9 cellular contexts compared by ENCODE assay signal in the genomic region with DNA sequence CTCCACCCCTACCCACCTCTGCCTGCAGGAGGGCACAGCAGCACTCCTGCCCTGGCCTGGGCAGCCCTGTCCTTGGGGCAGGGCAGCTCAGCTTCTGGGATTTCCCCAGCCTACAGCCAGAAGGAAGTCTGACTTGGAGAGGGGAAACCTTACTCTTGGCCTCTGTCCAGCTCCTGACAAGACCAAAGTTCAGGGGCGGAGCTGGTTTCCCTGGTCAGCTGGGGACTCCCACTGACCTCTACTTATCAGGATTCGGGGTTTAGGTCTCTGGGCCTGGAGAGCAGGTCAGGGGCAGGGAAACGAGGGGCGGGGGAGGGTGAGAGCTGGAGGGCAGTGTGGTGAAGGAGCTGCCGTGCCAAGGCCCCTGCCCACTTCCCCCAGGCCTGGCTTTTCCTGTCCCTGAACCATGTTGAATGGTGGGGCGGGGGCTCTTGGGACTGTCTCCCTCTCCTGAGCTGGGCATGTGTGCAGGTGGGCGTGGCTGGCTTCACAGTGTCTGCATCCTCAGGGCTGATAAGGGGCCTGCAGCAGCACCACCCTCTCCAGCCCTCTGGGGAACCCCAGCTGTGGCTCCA. TPM values are rescaled to one million over a fixed set of nuclear protein-coding genes. Genes with fewer than 3 reads are reported as not detected.
DNase-seq lines count a peak whose midpoint lies in the region; ATAC-seq, FAIRE-seq and TF ChIP-seq lines count a peak whose summit lies in the region.
"Had no signal": no experiment of that assay in that cellular context is flagged by ENCODE, and none has a peak within 500 bp of the region (broad histone marks: within the 10 kb centered on the region; RNA-seq: fewer than 3 reads in every experiment).

No MANE protein-coding gene starts in this region.

- H3K23ac ChIP-seq in H1 (ENCODE audit: insufficient read length), result no peak overlapping the region
- H3K23ac ChIP-seq in mesendoderm (ENCODE audit: low read length), result no peak overlapping the region

- H3K9me3 ChIP-seq in BLaER1 (no peaks in the 10 kb centered on the region), H1 (ENCODE audit: insufficient read depth in 2 of 2, low read depth in 1 of 2, low read length in 1 of 2) (no peaks in the 10 kb centered on the region)

- no peak overlapping the region for H3K14ac ChIP-seq in H1 (ENCODE audit: insufficient read length)

- H3K56ac ChIP-seq in H1 (replicated peaks; ENCODE audit: insufficient read length, low read depth, low read length) (no peak overlapping the region), mesendoderm (ENCODE audit: low read length) (peak overlapping the region; percentile 70)

- peak overlapping the region; percentile 91 for H3K4me2 ChIP-seq in BLaER1
- H3K4me2 ChIP-seq in H1 (ENCODE audit: insufficient read depth in 1 of 2, low read depth in 2 of 2, low read length in 2 of 2), result no peak overlapping the region
- H3K4me2 ChIP-seq in mesendoderm (ENCODE audit: low read length), result no peak overlapping the region

- CTCF ChIA-PET in H1 (lab: Charles Lee; ENCODE audit: partially characterized antibody), result interaction anchor here (0.6 to 9.4 kb wide), 22 partner anchors 8 to 127 kb away, joined by 3 to 218 read pairs (median 6); a partner anchor contains a TSS

- H3K27ac ChIP-seq in BLaER1 (peak overlapping the region; percentile 66), H1 (ENCODE audit: low read depth, low read length) (no peak overlapping the region), mesendoderm (ENCODE audit: low read depth, low read length) (no peak overlapping the region)

- H3K27me3 ChIP-seq in BLaER1, result no peaks in the 10 kb centered on the region
- no peaks in the 10 kb centered on the region; a peak in 1 of 7 replicates for H3K27me3 ChIP-seq in H1 (replicated peaks in 1 of 4; ENCODE audit: control insufficient read depth in 3 of 4, extremely low read depth in 1 of 4, insufficient read depth in 3 of 4, low read length in 3 of 4)
- H3K27me3 ChIP-seq in mesendoderm (ENCODE audit: insufficient read depth, low read length, poor library complexity), result no peaks in the 10 kb centered on the region

- H4K5ac ChIP-seq in H1 (ENCODE audit: insufficient read length, low read depth, low read length), result no peak overlapping the region
- H4K5ac ChIP-seq in mesendoderm (ENCODE audit: low read length), result no peak overlapping the region

- H2BK5ac ChIP-seq in H1 (ENCODE audit: low read depth, low read length), result no peak overlapping the region
- peak overlapping the region; percentile 65 for H2BK5ac ChIP-seq in mesendoderm (ENCODE audit: low read length)

- H3K79me2 ChIP-seq in H1 (ENCODE audit: control insufficient read depth in 1 of 2, insufficient read depth in 2 of 2, low read length in 2 of 2) (no peaks in the 10 kb centered on the region), mesendoderm (ENCODE audit: control insufficient read depth, insufficient read depth, low read length) (no peaks in the 10 kb centered on the region)

- no peaks in the 10 kb centered on the region for H3K79me1 ChIP-seq in H1 (ENCODE audit: low read depth, low read length)
- H3K79me1 ChIP-seq in mesendoderm (ENCODE audit: low read length), result no peaks in the 10 kb centered on the region

- H2BK15ac ChIP-seq in H1 (ENCODE audit: low read length) (no peak overlapping the region; the same call in 1 of the 2 replicates), mesendoderm (replicated peaks; ENCODE audit: low read depth) (no peak overlapping the region)

- no peak overlapping the region for H3K4me3 Mint-ChIP-seq in effector memory CD8-positive, alpha-beta T cell

- H3K9ac ChIP-seq in BLaER1 (0 out of 2 replicates have a peak overlapping the region, but pooled peaks have one; percentile 45), H1 (replicated peaks in 1 of 4; ENCODE audit: extremely low read depth in 1 of 4, low read depth in 3 of 4, low read length in 3 of 4) (no peak overlapping the region), mesendoderm (ENCODE audit: low read length) (no peak overlapping the region)

- TF ChIP-seq EP300 in H1 (IDR thresholded peaks at IDR 0.05; ENCODE audit: borderline replicate concordance in 1 of 2, low read depth in 2 of 2, low read length in 2 of 2), result no peak

- H3K18ac ChIP-seq in H1 (ENCODE audit: extremely low read depth, low read length) (no peak overlapping the region; the same call in 1 of the 2 replicates), mesendoderm (ENCODE audit: low read length) (peak overlapping the region; percentile 94)

- H2BK120ac ChIP-seq in H1 (replicated peaks; ENCODE audit: low read depth, low read length) (no peak overlapping the region), mesendoderm (ENCODE audit: low read depth, low read length) (peak overlapping the region; percentile 2)

- H3K4me1 Mint-ChIP-seq in effector memory CD8-positive, alpha-beta T cell (ENCODE audit: low read depth in 2 of 2), result peaks cover 16% of the 10 kb centered on the region in 2 donors

- peaks cover 19 to 36% of the 10 kb centered on the region in 2 donors for H3K27me3 Mint-ChIP-seq in effector memory CD8-positive, alpha-beta T cell

- H3K27ac Mint-ChIP-seq in effector memory CD8-positive, alpha-beta T cell, result no peak overlapping the region

- H3K4me1 ChIP-seq in BLaER1 (peaks cover 34% of the 10 kb centered on the region), H1 (replicated peaks in 1 of 4; ENCODE audit: control insufficient read depth in 3 of 4, insufficient read depth in 4 of 4, low read length in 3 of 4) (peaks cover 0 to 10% (median 6%) of the 10 kb centered on the region in 4 experiments; a peak in 6 of 7 replicates), mesendoderm (ENCODE audit: control insufficient read depth, low read depth, low read length) (peaks cover 12% of the 10 kb centered on the region)

- no peak overlapping the region for H3K4ac ChIP-seq in H1 (replicated peaks; ENCODE audit: insufficient read length, low read depth, low read length)
- no peak overlapping the region for H3K4ac ChIP-seq in mesendoderm (ENCODE audit: low read depth, low read length)

- H2BK20ac ChIP-seq in H1 (ENCODE audit: low read length), result no peak overlapping the region

- no peaks in the 10 kb centered on the region for H3K36me3 ChIP-seq in BLaER1
- H3K36me3 ChIP-seq in H1 (ENCODE audit: control insufficient read depth in 2 of 4, insufficient read depth in 4 of 4, low read length in 3 of 4), result no peaks in the 10 kb centered on the region
- no peaks in the 10 kb centered on the region for H3K36me3 ChIP-seq in mesendoderm (ENCODE audit: control insufficient read depth, insufficient read depth, low read length)

- H3K36me3 Mint-ChIP-seq in effector memory CD8-positive, alpha-beta T cell (ENCODE audit: insufficient read depth), result peaks cover 3% of the 10 kb centered on the region

- no peak for TF ChIP-seq RAD21 in H1 (IDR thresholded peaks at IDR 0.05 in 1 of 2, conservative IDR thresholded peaks at IDR 0.05 in 1 of 2; ENCODE audit: low read depth in 2 of 2, low read length in 2 of 2)

- no peak overlapping the region; the same call in none of the 2 replicates for H4K8ac ChIP-seq in H1 (ENCODE audit: extremely low read depth, insufficient read depth, low read length)
- no peak overlapping the region for H4K8ac ChIP-seq in mesendoderm (ENCODE audit: low read depth, low read length)

- ATAC-seq in GM21360 (IDR thresholded peaks at IDR 0.05; ENCODE audit: unreplicated experiment) (no peak), HG03108 (IDR thresholded peaks at IDR 0.05; ENCODE audit: unreplicated experiment) (no peak)
- no peak for ATAC-seq in effector memory CD8-positive, alpha-beta T cell (replicated peaks)

- WGBS in H1 (ENCODE audit: extremely low coverage in 1 of 2, insufficient coverage in 1 of 2, insufficient read length in 1 of 2, insufficient replicate concordance in 2 of 2, low coverage in 1 of 2, low lambda C conversion rate in 2 of 2, missing lambda C conversion rate in 1 of 2), 2 experiments, result 93% methylated on average over 4 of the region's 7 CpGs; no CpG with 5 or more reads in 1 of the 2 experiments
- no CpG with 5 or more reads among the region's 7 CpGs for WGBS in mesendoderm (ENCODE audit: extremely low coverage, insufficient coverage, low lambda C conversion rate)

- no peaks in the 10 kb centered on the region for H3K9me3 Mint-ChIP-seq in effector memory CD8-positive, alpha-beta T cell

- no peak overlapping the region for H4K91ac ChIP-seq in H1 (replicated peaks; ENCODE audit: insufficient read length, low read length)

- peak overlapping the region; percentile 70 for H2BK12ac ChIP-seq in H1 (ENCODE audit: low read depth, low read length)

- no peak for TF ChIP-seq CTCF in H1 (IDR thresholded peaks at IDR 0.05; ENCODE audit: control extremely low read depth in 1 of 3, insufficient read depth in 1 of 3, low read depth in 1 of 3, low read length in 3 of 3)

- H2AK5ac ChIP-seq in H1 (ENCODE audit: low read depth, low read length) (no peak overlapping the region), mesendoderm (ENCODE audit: low read length) (peak overlapping the region; percentile 50)

- POLR2A ChIA-PET in H1 (lab: Charles Lee; ENCODE audit: partially characterized antibody), result interaction anchor here (0.8 to 7.5 kb wide), 5 partner anchors 16 to 65 kb away, joined by 3 to 70 read pairs (median 4); a partner anchor contains a TSS

- peak overlapping the region; percentile 44 for H3K4me3 ChIP-seq in BLaER1
- no peak overlapping the region for H3K4me3 ChIP-seq in H1 (ENCODE audit: extremely low read depth in 1 of 4, insufficient read depth in 2 of 4, low read depth in 3 of 4, low read length in 4 of 4)
- no peak overlapping the region for H3K4me3 ChIP-seq in mesendoderm (ENCODE audit: low read length)

- H4K20me1 ChIP-seq in BLaER1, result no peaks in the 10 kb centered on the region
- H4K20me1 ChIP-seq in H1 (replicated peaks in 1 of 2; ENCODE audit: control insufficient read depth in 1 of 2, insufficient read depth in 2 of 2, low read length in 2 of 2), result no peaks in the 10 kb centered on the region

- no peak for FAIRE-seq in H1 (lab: Jason Lieb, UNC)

- peaks cover 2% of the 10 kb centered on the region; the same call in 1 of the 2 replicates for H3K23me2 ChIP-seq in H1 (ENCODE audit: low read depth, low read length)

- no peak for TF ChIP-seq POLR2A in H1 (IDR thresholded peaks at IDR 0.05; ENCODE audit: control extremely low read depth in 1 of 2, low read depth in 2 of 2, low read length in 2 of 2)

- no peak overlapping the region for H2AFZ ChIP-seq in H1 (ENCODE audit: low read length)

- peak; percentile 21 for DNase-seq in NCI-H69 (lab: John Stamatoyannopoulos, UW)
- no peak for DNase-seq in H1 (ENCODE audit: low read depth in 1 of 2, low spot score in 2 of 2)
- peak; percentile 46 for DNase-seq in mesendoderm
- no peak for DNase-seq in stimulated activated CD8-positive, alpha-beta memory T cell treated with anti-CD3 and anti-CD28 coated beads, Interleukin-4, amount 100 ng/mL, for 48 hours
- no peak for DNase-seq in effector memory CD8-positive, alpha-beta T cell
- DNase-seq: GOT3 had no signal

RNA-seq across cellular contexts. Expression of a gene that starts 16.8 kb away (rescaled TPM):
- total RNA-seq in H1 (2021; fragmentation: NEBNext Ultra II Directional; extraction: Animal tissue kit (Norgen Biotek cat#: 25700)), result 23.8 and 26.6 TPM in 2 replicates
- polyA plus RNA-seq in H1 (2011; rRNA removed), result 6.0 and 7.0 TPM in 2 replicates
- polyA plus RNA-seq in H1 (2011; cell fraction: cytosol; rRNA removed), result 7.6 TPM
- 6.8 TPM for polyA plus RNA-seq in H1 (2011; cell fraction: nucleus; rRNA removed)
- 8.9 to 12.0 TPM (median 9.7 TPM) in 4 replicates for polyA plus RNA-seq in H1 (2012, experiment 1 of 2)
- polyA plus RNA-seq in H1 (2012, experiment 2 of 2), result 1.0 TPM
- 6.9 TPM for polyA plus RNA-seq in H1 (2013, experiment 1 of 2)
- polyA plus RNA-seq in H1 (2013, experiment 2 of 2), result 6.3 TPM
- 24.8 and 27.2 TPM in 2 replicates for polyA minus RNA-seq in H1 (2011; rRNA and poly(A)+ RNA removed)
- 14.2 TPM for polyA minus RNA-seq in H1 (2011; cell fraction: cytosol; rRNA and poly(A)+ RNA removed)
- 19.3 TPM for polyA minus RNA-seq in H1 (2011; cell fraction: nucleus; rRNA and poly(A)+ RNA removed)
- 15.2 TPM for polyA plus RNA-seq in mesendoderm (2013, experiment 1 of 2)
- 14.4 TPM for polyA plus RNA-seq in mesendoderm (2013, experiment 2 of 2)

RNA-seq across cellular contexts. Expression of a gene that starts 55.4 kb away (rescaled TPM):
- total RNA-seq in H1 (2021; fragmentation: NEBNext Ultra II Directional; extraction: Animal tissue kit (Norgen Biotek cat#: 25700)), result 0.17 and 0.25 TPM in 2 replicates
- 0.26 and 0.28 TPM in 2 replicates for polyA plus RNA-seq in H1 (2011; rRNA removed)
- 0.36 TPM for polyA plus RNA-seq in H1 (2011; cell fraction: cytosol; rRNA removed)
- polyA plus RNA-seq in H1 (2011; cell fraction: nucleus; rRNA removed), result 0.29 TPM
- polyA plus RNA-seq in H1 (2012, experiment 1 of 2), result 0.24 to 0.37 TPM (median 0.31 TPM) in 3 of 4 replicates, not detected in the other
- polyA plus RNA-seq in H1 (2012, experiment 2 of 2), result 0.08 TPM
- polyA plus RNA-seq in H1 (2013, experiment 1 of 2), result 0.12 TPM
- polyA plus RNA-seq in H1 (2013, experiment 2 of 2), result 0.13 TPM
- polyA minus RNA-seq in H1 (2011; rRNA and poly(A)+ RNA removed), result 0.22 and 0.27 TPM in 2 replicates
- not detected for polyA minus RNA-seq in H1 (2011; cell fraction: cytosol; rRNA and poly(A)+ RNA removed)
- not detected for polyA minus RNA-seq in H1 (2011; cell fraction: nucleus; rRNA and poly(A)+ RNA removed)
- 0.07 TPM for polyA plus RNA-seq in mesendoderm (2013, experiment 1 of 2)
- polyA plus RNA-seq in mesendoderm (2013, experiment 2 of 2), result 0.10 TPM

Comparison
In these comparisons a context has a peak if more than half of its experiments do, and no peak if none do; other contexts are left out.
1. DNase-seq: peak in NCI-H69 (single experiment) and mesendoderm (single experiment); none in H1 (0 of 2), stimulated activated CD8-positive, alpha-beta memory T cell treated with anti-CD3 and anti-CD28 coated beads, Interleukin-4, amount 100 ng/mL, for 48 hours (single experiment) and effector memory CD8-positive, alpha-beta T cell (0 of 3).